9 cellular contexts compared by ENCODE assay signal in the genomic region with DNA sequence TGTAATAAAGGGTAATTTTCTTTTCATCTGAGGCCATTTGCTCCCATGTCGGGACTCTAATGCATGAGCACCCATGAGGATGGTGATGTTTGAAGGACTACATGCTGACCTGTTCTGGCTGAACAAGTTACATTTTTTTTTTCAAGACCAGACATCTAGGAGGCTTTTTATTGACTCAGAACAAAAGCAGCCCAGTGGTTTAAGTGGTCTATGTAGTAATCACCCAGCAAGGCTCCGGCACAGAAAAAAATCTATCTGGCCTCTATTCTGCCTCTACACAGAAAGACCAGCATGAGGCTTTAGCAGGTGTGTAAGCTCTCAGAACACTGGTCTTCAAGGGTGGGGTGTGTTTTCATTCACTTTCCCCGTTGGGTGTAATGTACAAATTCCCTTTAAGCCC. TPM values are rescaled to one million over a fixed set of nuclear protein-coding genes. Genes with fewer than 3 reads are reported as not detected.
DNase-seq lines count a peak whose midpoint lies in the region; ATAC-seq, FAIRE-seq and TF ChIP-seq lines count a peak whose summit lies in the region.
"Had no signal": no experiment of that assay in that cellular context is flagged by ENCODE, and none has a peak within 500 bp of the region (broad histone marks: within the 10 kb centered on the region; RNA-seq: fewer than 3 reads in every experiment).

No MANE protein-coding gene starts in this region.

- H3K36me3 ChIP-seq in upper lobe of right lung (no peaks in the 10 kb centered on the region), BE2C (no peaks in the 10 kb centered on the region)

- POLR2A ChIA-PET in A549 (lab: Yijun Ruan, JAX) = interaction anchor here (1.3 to 1.8 kb wide), 2 partner anchors 13 to 112 kb away, joined by 5 to 8 read pairs; no protein-coding TSS in a partner anchor

- 60% methylated on average over 3 of the region's 3 CpGs for WGBS in A549 (ENCODE audit: missing lambda C conversion rate)

- TF ChIP-seq RAD21 in A549 (conservative IDR thresholded peaks at IDR 0.05 in 1 of 2, IDR thresholded peaks at IDR 0.05 in 1 of 2) = no peak

- ATAC-seq in A549 (no peak), GM19351 (IDR thresholded peaks at IDR 0.05; ENCODE audit: unreplicated experiment) (peak; percentile 87), HG03103 (IDR thresholded peaks at IDR 0.05; ENCODE audit: low read depth, unreplicated experiment) (peak; percentile 76), SK-N-SH treated with all-trans-retinoic acid at 6 μM for 48 hours (peak; percentile 59), upper lobe of right lung (no peak)
- ATAC-seq: sciatic nerve had no signal

- TF ChIP-seq CTCF in A549 (IDR thresholded peaks at IDR 0.05) = no peak
- no peak for TF ChIP-seq CTCF in upper lobe of right lung (IDR thresholded peaks at IDR 0.05)
- TF ChIP-seq CTCF in BE2C (IDR thresholded peaks at IDR 0.05; ENCODE audit: low read depth, low read length) = no peak

- H3K27ac ChIP-seq in A549 (peak overlapping the region; percentile 21 to 57; a peak in 4 of 6 replicates), upper lobe of right lung (no peak overlapping the region)

- TF ChIP-seq EP300 in A549 (IDR thresholded peaks at IDR 0.05) = no peak

- CTCF ChIA-PET in A549 (lab: Yijun Ruan, JAX) = interaction anchor here (0.9 to 5.5 kb wide), 6 partner anchors 9 to 114 kb away, joined by 3 to 112 read pairs (median 20); no protein-coding TSS in a partner anchor

- H3K4me2 ChIP-seq in A549 = peak overlapping the region; percentile 36

- no peak for TF ChIP-seq POLR2A in A549 (IDR thresholded peaks at IDR 0.05; ENCODE audit: low read length)

- H3K4me3 ChIP-seq in A549 (no peak overlapping the region), upper lobe of right lung (no peak overlapping the region), BE2C (ENCODE audit: low read depth, low read length) (no peak overlapping the region)

- H3K9me3 ChIP-seq in A549 = no peaks in the 10 kb centered on the region
- no peaks in the 10 kb centered on the region for H3K9me3 ChIP-seq in upper lobe of right lung
- H3K9me3 ChIP-seq in BE2C = no peaks in the 10 kb centered on the region

- FAIRE-seq in A549 (lab: Jason Lieb, UNC) = no peak

- H3K4me1 ChIP-seq in A549 = peaks cover 63% of the 10 kb centered on the region
- H3K4me1 ChIP-seq in upper lobe of right lung = no peaks in the 10 kb centered on the region
- no peaks in the 10 kb centered on the region for H3K4me1 ChIP-seq in BE2C

- H3K27me3 ChIP-seq in upper lobe of right lung (no peaks in the 10 kb centered on the region), BE2C (no peaks in the 10 kb centered on the region)

- DNase-seq in A549 (ENCODE audit: low read depth in 1 of 2, low spot score in 1 of 2) (no peak), upper lobe of right lung (no peak), BE2C (no peak), medulla oblongata (ENCODE audit: extremely low spot score) (no peak), NCI-H1048 (lab: John Stamatoyannopoulos, UW) (no peak)

- intact Hi-C loops in upper lobe of right lung (cut with DNase I) = no loop called here

TF ChIP-seq in A549, 52 proteins besides CTCF, POLR2A, EP300 and RAD21:
- TF ChIP-seq HOXB13 (CRISPR knock-in tag; IDR thresholded peaks at IDR 0.05; ENCODE audit: low read depth) = no peak
- TF ChIP-seq HOXB5 (CRISPR knock-in tag; IDR thresholded peaks at IDR 0.05) = no peak
- no peak for TF ChIP-seq FOSL2 (IDR thresholded peaks at IDR 0.05)
- no peak for TF ChIP-seq FOSL2 (CRISPR knock-in tag; IDR thresholded peaks at IDR 0.05)
- no peak for TF ChIP-seq GATA3 (IDR thresholded peaks at IDR 0.05; ENCODE audit: borderline replicate concordance)
- TF ChIP-seq EHF (CRISPR knock-in tag; IDR thresholded peaks at IDR 0.05) = no peak
- TF ChIP-seq PBX3 (IDR thresholded peaks at IDR 0.05) = no peak

TF ChIP-seq in SK-N-SH treated with all-trans-retinoic acid at 6 μM for 48 hours, 23 proteins besides CTCF, POLR2A, EP300 and RAD21:
- no peak for TF ChIP-seq ZFP30 (CRISPR knock-in tag; IDR thresholded peaks at IDR 0.05)
- TF ChIP-seq GLIS3 (CRISPR knock-in tag; IDR thresholded peaks at IDR 0.05) = no peak
- no peak for TF ChIP-seq SNAI2 (CRISPR knock-in tag; IDR thresholded peaks at IDR 0.05)
- no peak for TF ChIP-seq ZNF70 (CRISPR knock-in tag; IDR thresholded peaks at IDR 0.05)
- TF ChIP-seq TSHZ2 (CRISPR knock-in tag; IDR thresholded peaks at IDR 0.05) = no peak

RNA-seq across cellular contexts. Expression of gene PLCXD2, which starts 15.8 kb away (rescaled TPM):
- polyA plus RNA-seq in A549 (2011; rRNA removed) (14.3 and 15.2 TPM in 2 replicates), A549 (2017; fragmentation: RNase III; extraction: RNeasy Plus Mini Kit Qiagen cat#74134 plus additional on column Dnase treatment) (19.2 to 23.1 TPM (median 19.9 TPM) in 3 replicates)
- 7.9 and 9.2 TPM in 2 replicates for polyA plus RNA-seq in A549 (2012; cell fraction: cytosol; rRNA removed)
- polyA plus RNA-seq in A549 (2012; cell fraction: nucleus; rRNA removed) = 3.9 and 5.4 TPM in 2 replicates
- 21.7 and 23.1 TPM in 2 replicates for polyA minus RNA-seq in A549 (2011; rRNA and poly(A)+ RNA removed)
- total RNA-seq in upper lobe of right lung = 12.4 TPM
- polyA plus RNA-seq in BE2C (2012; ENCODE audit: insufficient read depth, insufficient read length, low read depth) = 0.29 TPM

Comparison
In these comparisons a context has a peak if more than half of its experiments do, and no peak if none do; other contexts are left out.
1. ATAC-seq: peak in GM19351 (single experiment), HG03103 (single experiment) and SK-N-SH treated with all-trans-retinoic acid at 6 μM for 48 hours (single experiment); none in A549 (0 of 2) and upper lobe of right lung (single experiment).